In genomic region chr5:142000176-142000575, GRCh38 we compare ENCODE assay signal across 17 cellular contexts. TPM values are rescaled to one million over a fixed set of nuclear protein-coding genes. Genes with fewer than 3 reads are reported as not detected.
DNase-seq lines count a peak whose midpoint lies in the region; ATAC-seq and TF ChIP-seq lines count a peak whose summit lies in the region.
"Had no signal": no experiment of that assay in that cellular context is flagged by ENCODE, and none has a peak within 500 bp of the region (broad histone marks: within the 10 kb centered on the region; RNA-seq: fewer than 3 reads in every experiment).

No MANE protein-coding gene starts in this region.

- H3K36me3 Mint-ChIP-seq in activated CD4-positive, alpha-beta T cell treated with anti-CD3 and anti-CD28 coated beads for 36 hours (ENCODE audit: low read depth): peaks cover 58% of the 10 kb centered on the region
- peaks cover 51% of the 10 kb centered on the region for H3K36me3 Mint-ChIP-seq in activated naive CD8-positive, alpha-beta T cell treated with anti-CD3 and anti-CD28 coated beads for 36 hours

- intact Hi-C loops in activated CD4-positive, alpha-beta T cell treated with anti-CD3 and anti-CD28 coated beads for 36 hours (cut with DNase I, micrococcal nuclease): loop anchor here in 1 of 2 experiments (2.0 kb wide), 1 partner anchor 145 kb away; no protein-coding TSS in a partner anchor
- intact Hi-C loops in heart left ventricle (cut with DNase I): no loop called here

- H3K4me3 ChIP-seq in cardiac muscle cell (no peak overlapping the region), heart left ventricle (no peak overlapping the region)
- H3K4me3 ChIP-seq: GM12878, GM23248 had no signal

- no peak for DNase-seq in activated CD4-positive, alpha-beta T cell treated with anti-CD3 and anti-CD28 coated beads for 36 hours
- DNase-seq in activated CD4-positive, alpha-beta T cell treated with anti-CD3 and anti-CD28 coated beads for 1 hour: no peak
- DNase-seq in cardiac muscle cell (ENCODE audit: low read depth in 1 of 2, low spot score in 1 of 2) (no peak), heart left ventricle (no peak), NCI-H1694 (lab: John Stamatoyannopoulos, UW) (no peak)
- no peak for DNase-seq in activated naive CD8-positive, alpha-beta T cell treated with anti-CD3 and anti-CD28 coated beads for 36 hours
- DNase-seq in stimulated activated naive CD8-positive, alpha-beta T cell treated with anti-CD3 and anti-CD28 coated beads, Interleukin-15, amount 100 ng/mL, for 72 hours: no peak
- DNase-seq: 8988T; CD8-positive, alpha-beta memory T cell; GDM1; NCI-H1417; NCI-H1930; NCI-H446; NK-92 treated with Interleukin-12 subunit alpha and Interleukin-12 subunit beta, amount 100 ng/mL, for 24 hours had no signal

- peaks cover 28% of the 10 kb centered on the region for H3K4me1 Mint-ChIP-seq in activated CD4-positive, alpha-beta T cell treated with anti-CD3 and anti-CD28 coated beads for 36 hours
- H3K4me1 Mint-ChIP-seq in activated naive CD8-positive, alpha-beta T cell treated with anti-CD3 and anti-CD28 coated beads for 36 hours: peaks cover 36% of the 10 kb centered on the region
- H3K4me1 Mint-ChIP-seq in stimulated activated naive CD8-positive, alpha-beta T cell treated with anti-CD3 and anti-CD28 coated beads, Interleukin-15, amount 100 ng/mL, for 72 hours: peaks cover 49% of the 10 kb centered on the region

- ATAC-seq in activated CD4-positive, alpha-beta T cell treated with anti-CD3 and anti-CD28 coated beads for 36 hours: no peak
- no peak for ATAC-seq in heart left ventricle
- no peak for ATAC-seq in stimulated activated naive CD8-positive, alpha-beta T cell treated with anti-CD3 and anti-CD28 coated beads, Interleukin-15, amount 100 ng/mL, for 72 hours
- ATAC-seq in GM21576 (IDR thresholded peaks at IDR 0.05; ENCODE audit: unreplicated experiment): no peak

- no peaks in the 10 kb centered on the region for H3K4me1 ChIP-seq in cardiac muscle cell (ENCODE audit: low read depth)
- H3K4me1 ChIP-seq in heart left ventricle: peaks cover 0 to 3% (median 0%) of the 10 kb centered on the region in 12 donors

- no peaks in the 10 kb centered on the region for H3K9me3 Mint-ChIP-seq in activated CD4-positive, alpha-beta T cell treated with anti-CD3 and anti-CD28 coated beads for 36 hours (ENCODE audit: low read depth)
- H3K9me3 Mint-ChIP-seq in activated naive CD8-positive, alpha-beta T cell treated with anti-CD3 and anti-CD28 coated beads for 36 hours: no peaks in the 10 kb centered on the region
- no peaks in the 10 kb centered on the region for H3K9me3 Mint-ChIP-seq in stimulated activated naive CD8-positive, alpha-beta T cell treated with anti-CD3 and anti-CD28 coated beads, Interleukin-15, amount 100 ng/mL, for 72 hours
- H3K9me3 Mint-ChIP-seq: CD8-positive, alpha-beta memory T cell had no signal

- H3K36me3 ChIP-seq in cardiac muscle cell: peaks cover 30% of the 10 kb centered on the region
- H3K36me3 ChIP-seq in heart left ventricle: peaks cover 0 to 94% (median 68%) of the 10 kb centered on the region in 9 donors

- H3K27me3 ChIP-seq in cardiac muscle cell (no peaks in the 10 kb centered on the region), heart left ventricle (no peaks in the 10 kb centered on the region)

- TF ChIP-seq CTCF in cardiac muscle cell (IDR thresholded peaks at IDR 0.05; ENCODE audit: low read depth, low read length): no peak
- TF ChIP-seq CTCF in heart left ventricle (IDR thresholded peaks at IDR 0.05): no peak

- 45 to 61% (median 50%) methylated on average over 1 of the region's 1 CpG for WGBS in heart left ventricle, 4 donors

- peak overlapping the region; percentile 60 for H3K27ac ChIP-seq in cardiac muscle cell
- H3K27ac ChIP-seq in heart left ventricle: no peak overlapping the region
- H3K27ac ChIP-seq: GM23248 had no signal

- H3K27me3 Mint-ChIP-seq in activated CD4-positive, alpha-beta T cell treated with anti-CD3 and anti-CD28 coated beads for 36 hours: no peaks in the 10 kb centered on the region
- H3K27me3 Mint-ChIP-seq in activated naive CD8-positive, alpha-beta T cell treated with anti-CD3 and anti-CD28 coated beads for 36 hours: no peaks in the 10 kb centered on the region
- no peaks in the 10 kb centered on the region for H3K27me3 Mint-ChIP-seq in stimulated activated naive CD8-positive, alpha-beta T cell treated with anti-CD3 and anti-CD28 coated beads, Interleukin-15, amount 100 ng/mL, for 72 hours
- H3K27me3 Mint-ChIP-seq: CD8-positive, alpha-beta memory T cell had no signal

- CTCF ChIA-PET in activated CD4-positive, alpha-beta T cell treated with anti-CD3 and anti-CD28 coated beads for 36 hours (lab: Charles Lee): interaction anchor here (0.7 to 20.5 kb wide), 9 partner anchors 10 to 489 kb away, joined by 3 to 352 read pairs (median 5); partner anchors contain the start of gene RNF14

- H3K27ac Mint-ChIP-seq in activated CD4-positive, alpha-beta T cell treated with anti-CD3 and anti-CD28 coated beads for 36 hours: peak overlapping the region; percentile 72
- peak overlapping the region; percentile 74 for H3K27ac Mint-ChIP-seq in activated naive CD8-positive, alpha-beta T cell treated with anti-CD3 and anti-CD28 coated beads for 36 hours
- H3K27ac Mint-ChIP-seq in stimulated activated naive CD8-positive, alpha-beta T cell treated with anti-CD3 and anti-CD28 coated beads, Interleukin-15, amount 100 ng/mL, for 72 hours: peak overlapping the region; percentile 35 to 83

- no peak for TF ChIP-seq POLR2A in heart left ventricle (IDR thresholded peaks at IDR 0.05)

- H3K9me3 ChIP-seq in cardiac muscle cell (ENCODE audit: low read depth): no peaks in the 10 kb centered on the region
- no peaks in the 10 kb centered on the region for H3K9me3 ChIP-seq in heart left ventricle

- H3K4me3 Mint-ChIP-seq in activated CD4-positive, alpha-beta T cell treated with anti-CD3 and anti-CD28 coated beads for 36 hours: no peak overlapping the region
- H3K4me3 Mint-ChIP-seq in activated naive CD8-positive, alpha-beta T cell treated with anti-CD3 and anti-CD28 coated beads for 36 hours: no peak overlapping the region
- no peak overlapping the region for H3K4me3 Mint-ChIP-seq in stimulated activated naive CD8-positive, alpha-beta T cell treated with anti-CD3 and anti-CD28 coated beads, Interleukin-15, amount 100 ng/mL, for 72 hours
- H3K4me3 Mint-ChIP-seq: CD8-positive, alpha-beta memory T cell had no signal

- POLR2A ChIA-PET in activated CD4-positive, alpha-beta T cell treated with anti-CD3 and anti-CD28 coated beads for 36 hours (lab: Charles Lee): no interaction called here

RNA-seq across cellular contexts. Expression of gene GNPDA1, which starts 12.7 kb away (rescaled TPM):
- total RNA-seq in activated CD4-positive, alpha-beta T cell treated with anti-CD3 and anti-CD28 coated beads for 36 hours: 10 to 100 TPM; 75.4 to 77.4 TPM
- 25.8 and 40.6 TPM in 2 replicates for total RNA-seq in cardiac muscle cell
- polyA plus RNA-seq in cardiac muscle cell: 47.6 and 67.7 TPM in 2 replicates
- 10 to 100 TPM; 14.1 to 43.0 (median 26.1) TPM for total RNA-seq in heart left ventricle
- polyA plus RNA-seq in heart left ventricle: 10 to 100 TPM; 13.6 to 16.1 TPM
- total RNA-seq in activated naive CD8-positive, alpha-beta T cell treated with anti-CD3 and anti-CD28 coated beads for 36 hours: 100 to 1,000 TPM; 140 to 148 TPM

RNA-seq across cellular contexts. Expression of gene RNF14, which starts 31.3 kb away (rescaled TPM):
- total RNA-seq in activated CD4-positive, alpha-beta T cell treated with anti-CD3 and anti-CD28 coated beads for 36 hours: 10 to 100 TPM; 35.7 to 38.0 TPM
- total RNA-seq in cardiac muscle cell (35.4 and 57.2 TPM in 2 replicates), heart left ventricle (100 to 1,000 TPM in 5 of 9 donors, 10 to 100 TPM in 4; 88.5 to 131 (median 103) TPM)
- polyA plus RNA-seq in cardiac muscle cell (60.3 and 69.2 TPM in 2 replicates), heart left ventricle (100 to 1,000 TPM in 1 of 2 donors, 10 to 100 TPM in 1; 21.3 to 105 TPM)
- 10 to 100 TPM; 44.9 to 45.4 TPM for total RNA-seq in activated naive CD8-positive, alpha-beta T cell treated with anti-CD3 and anti-CD28 coated beads for 36 hours

RNA-seq across cellular contexts. Expression of gene PCDH12, which starts 42.2 kb away (rescaled TPM):
- under 1 TPM; 0.70 to 0.80 TPM for total RNA-seq in activated CD4-positive, alpha-beta T cell treated with anti-CD3 and anti-CD28 coated beads for 36 hours
- total RNA-seq in cardiac muscle cell: 0.28 and 0.57 TPM in 2 replicates
- 0.44 and 0.87 TPM in 2 replicates for polyA plus RNA-seq in cardiac muscle cell
- total RNA-seq in heart left ventricle: 10 to 100 TPM in 6 of 9 donors, 1 to 10 TPM in 3; 5.0 to 23.9 (median 11.2) TPM
- 1 to 10 TPM; 2.9 to 5.7 TPM for polyA plus RNA-seq in heart left ventricle
- 1 to 10 TPM; 1.3 to 1.5 TPM for total RNA-seq in activated naive CD8-positive, alpha-beta T cell treated with anti-CD3 and anti-CD28 coated beads for 36 hours
- total RNA-seq: GM23248 had no signal
